Comparison of ENCODE assay signal across 30 cellular contexts in the genomic region with DNA sequence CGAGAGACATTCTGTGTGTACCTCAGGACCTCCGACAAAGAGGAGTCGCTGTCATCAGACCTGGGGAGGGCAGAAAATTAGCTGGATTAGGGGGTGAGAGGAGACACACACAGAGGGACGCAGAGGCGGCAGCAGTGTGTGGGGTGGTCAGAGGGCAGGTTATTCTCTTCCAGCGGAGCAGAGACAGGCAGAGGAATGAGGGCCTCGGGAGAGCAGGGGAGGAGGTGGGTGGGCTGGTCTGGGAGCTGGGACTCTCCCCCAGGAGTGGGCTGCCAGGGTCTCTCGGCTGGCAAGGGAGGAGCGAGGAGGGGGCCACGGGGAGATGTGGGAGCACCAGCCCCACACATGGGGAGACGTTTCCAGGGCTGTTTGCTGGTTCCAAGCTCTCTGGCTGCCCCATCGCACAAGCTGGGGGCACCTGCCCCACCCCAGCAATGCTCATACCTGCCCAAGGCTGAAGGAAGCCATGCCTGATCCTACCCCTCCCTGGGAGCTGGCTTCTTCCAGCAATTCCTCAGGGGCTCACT.
"Had no signal": no experiment of that assay in that cellular context is flagged by ENCODE, and none has a peak within 500 bp of the region (broad histone marks: within the 10 kb centered on the region; RNA-seq: fewer than 3 reads in every experiment).

No MANE protein-coding gene starts in this region.

- H3K27ac ChIP-seq: adrenal gland, body of pancreas, breast epithelium, Peyer's patch had no signal

- DNase-seq: activated CD4-positive, alpha-beta T cell treated with anti-CD3 and anti-CD28 coated beads for 1 hour; activated CD4-positive, alpha-beta T cell treated with anti-CD3 and anti-CD28 coated beads for 48 hours; activated CD4-positive, CD25-positive, alpha-beta regulatory T cell; activated CD8-positive, alpha-beta T cell treated with anti-CD3 and anti-CD28 coated beads, Interleukin-2, amount 10 ng/mL, durations not matched to agents 7 days and 5 days; activated effector memory CD4-positive, alpha-beta T cell treated with Interleukin-2 at 50 U/mL for 16 hours; activated naive CD4-positive, alpha-beta T cell; activated naive CD4-positive, alpha-beta T cell treated with anti-CD3 and anti-CD28 coated beads, Interleukin-2, amount 50 U/mL, for 16 hours; activated T-cell treated with anti-CD3 and anti-CD28 coated beads, Interleukin-2, amount 50 U/mL, for 4 hours; adrenal gland; body of pancreas; cerebellar nuclear complex; KG1; MG63; NCI-H1048; NCI-H1105 treated with DMSO at 0.1 percent for 48 hours; NCI-H1436; NCI-H1694; NCI-H1930; NCI-H2081 treated with DMSO at 0.1 percent for 48 hours; NCI-H345; NCI-H524 treated with DMSO at 0.1 percent for 48 hours; PC-3; Peyer's patch; RPMI8226; SHP77 treated with DMSO at 0.1 percent for 48 hours; T-cell; T1000; WERI-Rb-1 had no signal

- H3K4me3 Mint-ChIP-seq: activated CD8-positive, alpha-beta T cell treated with anti-CD3 and anti-CD28 coated beads, Interleukin-2, amount 10 ng/mL, durations not matched to agents 7 days and 5 days; activated T-cell treated with anti-CD3 and anti-CD28 coated beads, Interleukin-2, amount 50 U/mL, for 4 hours; T-cell had no signal

- H3K9me3 Mint-ChIP-seq: T-cell had no signal

- H3K27me3 Mint-ChIP-seq: T-cell had no signal

- H3K4me1 ChIP-seq: adrenal gland, body of pancreas, breast epithelium, Peyer's patch had no signal

- H3K27ac Mint-ChIP-seq: activated CD8-positive, alpha-beta T cell treated with anti-CD3 and anti-CD28 coated beads, Interleukin-2, amount 10 ng/mL, durations not matched to agents 7 days and 5 days had no signal

- H3K27me3 ChIP-seq: adrenal gland, body of pancreas, breast epithelium, MG63, Peyer's patch had no signal

- H3K36me3 ChIP-seq: adrenal gland, breast epithelium, MG63 had no signal

- H3K4me1 Mint-ChIP-seq: T-cell had no signal

- H3K4me3 ChIP-seq: adrenal gland, body of pancreas, breast epithelium, MG63, Peyer's patch had no signal

- H3K9me3 ChIP-seq: adrenal gland, body of pancreas, breast epithelium, Peyer's patch had no signal

- ATAC-seq: activated CD8-positive, alpha-beta T cell treated with anti-CD3 and anti-CD28 coated beads, Interleukin-2, amount 10 ng/mL, durations not matched to agents 7 days and 5 days; activated T-cell treated with anti-CD3 and anti-CD28 coated beads, Interleukin-2, amount 50 U/mL, for 4 hours; body of pancreas; PC-3; SK-N-SH treated with all-trans-retinoic acid at 6 μM for 48 hours; T-cell had no signal
